ENCODE assay signal across 9 cellular contexts in the genomic region with DNA sequence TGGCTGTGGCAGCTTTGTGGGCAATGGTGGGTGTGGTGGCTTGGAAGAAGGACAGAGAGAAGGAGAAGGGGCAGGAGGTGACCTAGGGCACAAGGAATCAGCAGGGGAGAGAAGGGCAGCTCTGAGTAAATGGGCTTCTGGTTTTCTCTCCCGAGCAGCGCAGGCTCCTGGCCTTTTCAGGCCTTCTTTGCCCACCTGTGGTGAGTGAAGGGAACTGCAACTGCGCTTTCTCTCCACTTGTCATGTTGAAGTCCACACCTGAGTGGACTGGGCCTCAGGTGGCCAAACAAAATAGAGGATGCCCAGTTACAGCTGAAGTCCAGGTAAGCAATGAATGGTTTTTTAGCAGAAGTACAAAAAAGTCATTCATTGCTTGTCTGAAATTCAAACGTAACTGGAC. TPM values are rescaled to one million over a fixed set of nuclear protein-coding genes. Genes with fewer than 3 reads are reported as not detected.
DNase-seq lines count a peak whose midpoint lies in the region; ATAC-seq, FAIRE-seq and TF ChIP-seq lines count a peak whose summit lies in the region.
"Had no signal": no experiment of that assay in that cellular context is flagged by ENCODE, and none has a peak within 500 bp of the region (broad histone marks: within the 10 kb centered on the region; RNA-seq: fewer than 3 reads in every experiment).

No MANE protein-coding gene starts in this region.

- TF ChIP-seq EP300 in GM12878 (IDR thresholded peaks at IDR 0.05; ENCODE audit: borderline replicate concordance in 1 of 2, control insufficient read depth in 1 of 2, low read depth in 2 of 2, low read length in 2 of 2) (no peak), neural cell (conservative IDR thresholded peaks at IDR 0.05; ENCODE audit: poor library complexity, severe bottlenecking) (no peak)

- TF ChIP-seq CTCF in GM12878 (IDR thresholded peaks at IDR 0.05 in 2 of 3, conservative IDR thresholded peaks at IDR 0.05 in 1 of 3; ENCODE audit: control insufficient read depth in 2 of 3, extremely low read depth in 1 of 3, insufficient read depth in 1 of 3, low read depth in 3 of 3, low read length in 3 of 3) (peak; percentile 17 to 60 (median 52); a peak in 5 of 6 replicates), neural cell (IDR thresholded peaks at IDR 0.05; ENCODE audit: poor library complexity, severe bottlenecking) (peak; percentile 62)

- H3K9ac ChIP-seq in GM12878 (ENCODE audit: control insufficient read depth, insufficient read depth, low read length): no peak overlapping the region
- H3K9ac ChIP-seq in neural cell (ENCODE audit: low read length): no peak overlapping the region

- no peaks in the 10 kb centered on the region for H3K9me2 ChIP-seq in neural cell (ENCODE audit: insufficient read depth, low read length)

- H2AFZ ChIP-seq in GM12878 (ENCODE audit: control insufficient read depth, low read depth, low read length) (no peak overlapping the region), neural cell (ENCODE audit: low read depth, low read length) (no peak overlapping the region)

- peak; percentile 47 for DNase-seq in ELR (ENCODE audit: low read depth)
- peak; percentile 28 for DNase-seq in M059J (ENCODE audit: low read depth)
- DNase-seq in GM12878 (ENCODE audit: low read depth, low spot score): no peak
- no peak for DNase-seq in KG1 (lab: John Stamatoyannopoulos, UW)
- DNase-seq in T-helper 2 cell: no peak
- no peak for DNase-seq in MV-4-11 (lab: John Stamatoyannopoulos, UW)
- DNase-seq: activated naive CD8-positive, alpha-beta T cell treated with anti-CD3 and anti-CD28 coated beads, Interleukin-2, amount 50 U/mL, for 24 hours had no signal

- TF ChIP-seq RAD21 in GM12878 (IDR thresholded peaks at IDR 0.05; ENCODE audit: insufficient read depth, low read depth, low read length): peak; percentile 39; the same call in 1 of the 2 replicates
- TF ChIP-seq RAD21 in neural cell (conservative IDR thresholded peaks at IDR 0.05): peak; percentile 50

- no peak for FAIRE-seq in GM12878 (lab: Jason Lieb, UNC)

- H3K36me3 ChIP-seq in GM12878 (ENCODE audit: control insufficient read depth in 2 of 2, insufficient read depth in 2 of 2, low read length in 1 of 2) (no peaks in the 10 kb centered on the region), neural cell (ENCODE audit: insufficient read depth, low read length) (no peaks in the 10 kb centered on the region)

- POLR2A ChIA-PET in GM12878 (lab: Charles Lee): no interaction called here

- H3K27ac ChIP-seq in GM12878 (ENCODE audit: control insufficient read depth, insufficient read depth) (no peak overlapping the region), neural cell (ENCODE audit: low read length) (no peak overlapping the region)

- no peak overlapping the region for H3K4me2 ChIP-seq in GM12878 (ENCODE audit: control insufficient read depth, insufficient read depth)
- H3K4me2 ChIP-seq in neural cell (ENCODE audit: low read length): no peak overlapping the region

- SMC1A ChIA-PET in GM12878 (lab: Charles Lee; ENCODE audit: uncharacterized antibody, unreplicated experiment): no interaction called here

- H4K20me1 ChIP-seq in GM12878 (ENCODE audit: control insufficient read depth, insufficient read depth) (no peaks in the 10 kb centered on the region), neural cell (ENCODE audit: insufficient read depth) (no peaks in the 10 kb centered on the region)

- CTCF ChIA-PET in GM12878 (lab: Yijun Ruan, JAX): interaction anchor here (1.2 to 1.4 kb wide), 2 partner anchors 68 to 236 kb away, joined by 3 read pairs; no protein-coding TSS in a partner anchor

- WGBS in GM12878 (ENCODE audit: insufficient coverage, insufficient replicate concordance, low lambda C conversion rate, missing lambda C conversion rate): 41% methylated on average over 4 of the region's 4 CpGs

- intact Hi-C loops in GM12878 (cut with micrococcal nuclease; ENCODE audit: unreplicated experiment): no loop called here

- in situ Hi-C loops in GM12878 (cut with MboI): no loop called here

- H3K27me3 ChIP-seq in GM12878 (replicated peaks in 1 of 2; ENCODE audit: control insufficient read depth in 2 of 2, insufficient read depth in 2 of 2, low read length in 1 of 2) (peaks cover 0 to 8% of the 10 kb centered on the region in 2 experiments; a peak in 3 of 4 replicates), neural cell (ENCODE audit: insufficient read depth, low read depth, low read length) (no peaks in the 10 kb centered on the region)

- RAD21 ChIA-PET in GM12878 (lab: Charles Lee; ENCODE audit: unreplicated experiment): interaction anchor here (1.0 kb wide), 1 partner anchor 26 kb away, joined by 3 read pairs; no protein-coding TSS in a partner anchor

- BruUV-seq in GM12878 (replicated peaks; lab: Mats Ljungman, UMichigan): no TSS peak

- no peak overlapping the region for H3K4me3 ChIP-seq in GM12878
- H3K4me3 ChIP-seq in neural cell (ENCODE audit: low read length): no peak overlapping the region

- no peak for TF ChIP-seq POLR2A in GM12878 (IDR thresholded peaks at IDR 0.05; ENCODE audit: low read depth, low read length)

- no peaks in the 10 kb centered on the region for H3K4me1 ChIP-seq in GM12878 (ENCODE audit: control insufficient read depth, insufficient read depth, low read length)

- no peaks in the 10 kb centered on the region for H3K79me2 ChIP-seq in GM12878 (ENCODE audit: control insufficient read depth, insufficient read depth, low read length)
- H3K79me2 ChIP-seq in neural cell (replicated peaks; ENCODE audit: insufficient read depth, low read length): no peaks in the 10 kb centered on the region

- ATAC-seq in GM12878: peak; percentile 77
- no peak for ATAC-seq in HG02798 (IDR thresholded peaks at IDR 0.05; ENCODE audit: poor library complexity, unreplicated experiment)
- ATAC-seq: activated naive CD8-positive, alpha-beta T cell treated with anti-CD3 and anti-CD28 coated beads, Interleukin-2, amount 50 U/mL, for 24 hours had no signal

- no peaks in the 10 kb centered on the region for H3K9me3 ChIP-seq in GM12878 (replicated peaks; ENCODE audit: control insufficient read depth, insufficient read depth, low read length)
- no peaks in the 10 kb centered on the region for H3K9me3 ChIP-seq in neural cell (ENCODE audit: low read length)

- H3F3A ChIP-seq in neural cell (ENCODE audit: insufficient read depth, low read length, poor library complexity, severe bottlenecking): no peaks in the 10 kb centered on the region

TF ChIP-seq in GM12878, 131 proteins besides CTCF, POLR2A, EP300 and RAD21 (continues in another document):
- TF ChIP-seq RUNX3 (IDR thresholded peaks at IDR 0.05; ENCODE audit: low read length): no peak
- no peak for TF ChIP-seq ZZZ3 (IDR thresholded peaks at IDR 0.05; ENCODE audit: control insufficient read depth, insufficient read length, low read depth)
- no peak for TF ChIP-seq RB1 (IDR thresholded peaks at IDR 0.05; ENCODE audit: borderline replicate concordance)
- TF ChIP-seq ESRRA (IDR thresholded peaks at IDR 0.05; ENCODE audit: low read length): no peak

TF ChIP-seq in neural cell, 6 proteins besides CTCF, POLR2A, EP300 and RAD21 (continues in another document):
- TF ChIP-seq SMC3 (conservative IDR thresholded peaks at IDR 0.05; ENCODE audit: poor library complexity): peak; percentile 56
- TF ChIP-seq EZH2 (IDR thresholded peaks at IDR 0.05; ENCODE audit: borderline replicate concordance, insufficient read depth, low read length, poor library complexity, severe bottlenecking): no peak

RNA-seq across cellular contexts. Expression of a gene that starts 29.4 kb away (rescaled TPM):
- total RNA-seq in M059J (2014; rRNA removed; shearing (Covaris generic)): not detected in 2 replicates
- not detected in 2 replicates for total RNA-seq in GM12878 (2013; cell fraction: nucleolus; rRNA removed)
- total RNA-seq in GM12878 (2014; rRNA removed) (not detected in 2 replicates), GM12878 (2014; rRNA removed; fragmentation: Illumina TruSeq; extraction: Trizol) (not detected in 2 replicates), GM12878 (2021) (not detected in 2 replicates)
- polyA plus RNA-seq in GM12878 (2011; ENCODE audit: low read depth): not detected
- polyA plus RNA-seq in GM12878 (2011; rRNA removed) (not detected in 2 replicates), GM12878 (2014; fragmentation: Illumina TruSeq; extraction: Trizol) (not detected in 2 replicates), GM12878 (2014; fragmentation: Nextera tagmentation; extraction: Ambion mirVana) (not detected), GM12878 (2014; rRNA removed) (not detected in 2 replicates), GM12878 (2016; fragmentation: Nextera tagmentation; extraction: Ambion mirVana) (not detected), neural cell (not detected in 2 replicates)
- not detected in 2 replicates for polyA plus RNA-seq in GM12878 (2011; cell fraction: cytosol; rRNA removed)
- polyA plus RNA-seq in GM12878 (2011; cell fraction: nucleus; rRNA removed): not detected in 2 replicates
- not detected in 2 replicates for polyA plus RNA-seq in GM12878 (2012)
- not detected in 2 replicates for polyA minus RNA-seq in GM12878 (2011; rRNA and poly(A)+ RNA removed)
- polyA minus RNA-seq in GM12878 (2011; cell fraction: cytosol; rRNA and poly(A)+ RNA removed): not detected in 2 replicates
- not detected in 2 replicates for polyA minus RNA-seq in GM12878 (2011; cell fraction: nucleus; rRNA and poly(A)+ RNA removed)
- polyA minus RNA-seq in neural cell: not detected in 2 replicates

RNA-seq across cellular contexts. Expression of a gene that starts 57.8 kb away (rescaled TPM):
- total RNA-seq in M059J (2014; rRNA removed; shearing (Covaris generic)): not detected in 2 replicates
- 0.07 and 0.17 TPM in 2 replicates for total RNA-seq in GM12878 (2013; cell fraction: nucleolus; rRNA removed)
- 0.11 and 0.17 TPM in 2 replicates for total RNA-seq in GM12878 (2014; rRNA removed)
- total RNA-seq in GM12878 (2014; rRNA removed; fragmentation: Illumina TruSeq; extraction: Trizol): 0.13 and 0.14 TPM in 2 replicates
- 0.08 and 0.38 TPM in 2 replicates for total RNA-seq in GM12878 (2021)
- polyA plus RNA-seq in GM12878 (2011; ENCODE audit: low read depth): 0.10 TPM
- 0.01 and 0.07 TPM in 2 replicates for polyA plus RNA-seq in GM12878 (2011; rRNA removed)
- polyA plus RNA-seq in GM12878 (2011; cell fraction: cytosol; rRNA removed): 0.03 and 0.05 TPM in 2 replicates
- 0.07 and 0.15 TPM in 2 replicates for polyA plus RNA-seq in GM12878 (2011; cell fraction: nucleus; rRNA removed)
- polyA plus RNA-seq in GM12878 (2012): 0.14 and 0.18 TPM in 2 replicates
- polyA plus RNA-seq in GM12878 (2014; fragmentation: Illumina TruSeq; extraction: Trizol): 0.06 and 0.56 TPM in 2 replicates
- polyA plus RNA-seq in GM12878 (2014; fragmentation: Nextera tagmentation; extraction: Ambion mirVana): under 1 TPM in 1 of 2 experiments, not detected in 1; 0.02 TPM
- 0.03 and 0.14 TPM in 2 replicates for polyA plus RNA-seq in GM12878 (2014; rRNA removed)
- polyA plus RNA-seq in GM12878 (2016; fragmentation: Nextera tagmentation; extraction: Ambion mirVana): under 1 TPM in 1 of 2 experiments, not detected in 1; 0.07 TPM
- under 0.01 and 0.07 TPM in 2 replicates for polyA minus RNA-seq in GM12878 (2011; rRNA and poly(A)+ RNA removed)
- not detected in 2 replicates for polyA minus RNA-seq in GM12878 (2011; cell fraction: cytosol; rRNA and poly(A)+ RNA removed)
- not detected in 2 replicates for polyA minus RNA-seq in GM12878 (2011; cell fraction: nucleus; rRNA and poly(A)+ RNA removed)
- polyA plus RNA-seq in neural cell: 3.4 and 4.0 TPM in 2 replicates
- 7.3 and 8.7 TPM in 2 replicates for polyA minus RNA-seq in neural cell

Comparison
In these comparisons a context has a peak if more than half of its experiments do, and no peak if none do; other contexts are left out.
1. DNase-seq: peak in ELR (single experiment) and M059J (single experiment); none in GM12878 (single experiment), KG1 (single experiment), T-helper 2 cell (0 of 5) and MV-4-11 (single experiment).